1 cellular context compared by ENCODE assay signal in genomic region chr6:878179-878578, GRCh38.
TF ChIP-seq lines count a peak whose summit lies in the region.

No MANE protein-coding gene starts in this region.

TF ChIP-seq in H1, 55 proteins besides CTCF, POLR2A, EP300 and RAD21 (continued from another document):
- no peak for TF ChIP-seq SIX5 (IDR thresholded peaks at IDR 0.05; ENCODE audit: low read depth, low read length)
- no peak for TF ChIP-seq ASH2L (IDR thresholded peaks at IDR 0.05; ENCODE audit: low read length)
- TF ChIP-seq CEBPB (IDR thresholded peaks at IDR 0.05; ENCODE audit: low read depth, low read length): peak; percentile 91
TF ChIP-seq in H1: peak in this region for 1.
